26 cellular contexts compared by ENCODE assay signal in genomic region chr1:180295999-180296398, GRCh38.
"Had no signal": no experiment of that assay in that cellular context is flagged by ENCODE, and none has a peak within 500 bp of the region (broad histone marks: within the 10 kb centered on the region; RNA-seq: fewer than 3 reads in every experiment).

No MANE protein-coding gene starts in this region.

- H3K36me3 ChIP-seq: gastroesophageal sphincter, heart left ventricle, left lung, pancreas, right lobe of liver, tibial artery had no signal

- ATAC-seq: esophagus mucosa; gastroesophageal sphincter; heart left ventricle; left cardiac atrium; left lung; mucosa of descending colon; natural killer cell treated with Interleukin-12 subunit alpha and Interleukin-12 subunit beta and Interleukin-15 and Interleukin-18, amount 100 ng/mL, for 72 hours; pancreas; right lobe of liver had no signal

- H3K9me3 ChIP-seq: gastroesophageal sphincter, left lung, mucosa of descending colon, pancreas, right lobe of liver, testis, tibial artery had no signal

- H3K27me3 ChIP-seq: dorsolateral prefrontal cortex, gastroesophageal sphincter, heart left ventricle, hepatocyte, left lung, pancreas, right lobe of liver, testis, tibial artery had no signal

- H3K4me3 ChIP-seq: dorsolateral prefrontal cortex, gastroesophageal sphincter, heart left ventricle, hepatocyte, left lung, mucosa of descending colon, pancreas, right lobe of liver, testis, tibial artery had no signal

- H2AFZ ChIP-seq: hepatocyte had no signal

- DNase-seq: cerebellar nuclear complex; dorsolateral prefrontal cortex; effector CD4-positive, alpha-beta T cell; foreskin fibroblast; heart left ventricle; left cardiac atrium; left lung; mesenchymal stem cell; mucosa of descending colon; naive B cell; pancreas; right lobe of liver; small intestine; stimulated activated CD4-positive, alpha-beta T cell treated with anti-CD3 and anti-CD28 coated beads, Interleukin-15, amount 100 ng/mL, for 24 hours; stimulated activated CD4-positive, alpha-beta T cell treated with anti-CD3 and anti-CD28 coated beads, Interleukin-2, amount 100 ng/mL, for 48 hours; stimulated activated CD8-positive, alpha-beta memory T cell treated with anti-CD3 and anti-CD28 coated beads, Interleukin-4, amount 100 ng/mL, for 48 hours; stimulated activated naive CD4-positive, alpha-beta T cell; substantia nigra; testis; tibial artery had no signal

- H3K4me1 ChIP-seq: gastroesophageal sphincter, testis, tibial artery had no signal

- H3K4me2 ChIP-seq: hepatocyte had no signal

- FAIRE-seq: colon, pancreas, small intestine had no signal

- H3K79me2 ChIP-seq: hepatocyte had no signal

- H3K27ac ChIP-seq: dorsolateral prefrontal cortex, epithelial cell of prostate, gastroesophageal sphincter, heart left ventricle, hepatocyte, left lung, pancreas, right lobe of liver, testis, tibial artery had no signal
